Comparison of ENCODE assay signal across 15 cellular contexts in the genomic region with DNA sequence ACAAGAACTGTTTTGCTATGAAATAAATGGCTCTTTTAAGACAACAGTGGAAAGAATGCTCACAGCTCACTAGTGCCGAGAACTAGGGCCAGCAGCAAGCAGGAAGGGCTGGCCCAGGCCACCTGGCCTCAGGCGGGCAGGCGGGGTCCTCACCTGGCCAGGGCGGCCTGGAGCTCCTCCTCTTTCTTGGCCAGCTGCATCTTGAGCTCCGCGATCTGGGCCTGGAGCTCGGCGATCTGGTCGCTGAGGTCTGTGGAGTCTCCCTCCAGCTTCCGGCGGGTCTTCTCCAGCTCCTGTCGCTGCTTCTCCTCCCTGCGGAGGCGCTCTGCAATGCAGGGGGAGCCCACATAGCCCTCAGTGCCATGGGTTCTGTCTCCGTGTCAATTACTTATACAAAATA. TPM values are rescaled to one million over a fixed set of nuclear protein-coding genes. Genes with fewer than 3 reads are reported as not detected.
"Had no signal": no experiment of that assay in that cellular context is flagged by ENCODE, and none has a peak within 500 bp of the region (broad histone marks: within the 10 kb centered on the region; RNA-seq: fewer than 3 reads in every experiment).

No MANE protein-coding gene starts in this region.

- H3K4me1 ChIP-seq: ascending aorta had no signal

- H3K27ac ChIP-seq: cardiac muscle cell, epithelial cell of prostate, hepatocyte had no signal

- H3K9me3 ChIP-seq: ascending aorta had no signal

- H3K4me1 Mint-ChIP-seq: mesothelial cell of epicardium, WTC11 had no signal

- ATAC-seq: T-cell, WTC11 had no signal

- H3K27me3 Mint-ChIP-seq: T-cell had no signal

- H3K27me3 ChIP-seq: ascending aorta, cardiac muscle cell, hepatocyte had no signal

- H3K9me3 Mint-ChIP-seq: activated T-helper 2 cell treated with anti-CD3 and anti-CD28 coated beads, Interferon-gamma antibody, Interleukin-2, Interleukin-4, amounts not matched to agents 10 μg/mL and 5 μg/mL and 100 μg/mL, durations not matched to agents 14 hours and 24 hours and 36 hours; T-cell had no signal

- H3K4me3 ChIP-seq: ascending aorta, cardiac muscle cell, coronary artery, hepatocyte had no signal

- H3K27ac Mint-ChIP-seq: activated T-helper 2 cell treated with anti-CD3 and anti-CD28 coated beads, Interferon-gamma antibody, Interleukin-2, Interleukin-4, amounts not matched to agents 10 μg/mL and 5 μg/mL and 100 μg/mL, durations not matched to agents 14 hours and 24 hours and 36 hours; mesothelial cell of epicardium; WTC11 had no signal

- DNase-seq: activated CD4-positive, alpha-beta T cell treated with anti-CD3 and anti-CD28 coated beads for 48 hours; activated CD8-positive, alpha-beta memory T cell treated with anti-CD3 and anti-CD28 coated beads for 24 hours; effector CD8-positive, alpha-beta T cell; stimulated activated CD4-positive, alpha-beta T cell treated with anti-CD3 and anti-CD28 coated beads, Interleukin-1b, Interleukin-23, amount 100 ng/mL, for 48 hours; stimulated activated naive CD4-positive, alpha-beta T cell; T-cell; trophoblast cell had no signal

- H3K4me3 Mint-ChIP-seq: mesothelial cell of epicardium, T-cell, WTC11 had no signal

RNA-seq across cellular contexts. Expression of a gene that starts 43.8 kb away (rescaled TPM):
- total RNA-seq: cardiac muscle cell had no signal
